ENCODE assay signal across 11 cellular contexts in the genomic region with DNA sequence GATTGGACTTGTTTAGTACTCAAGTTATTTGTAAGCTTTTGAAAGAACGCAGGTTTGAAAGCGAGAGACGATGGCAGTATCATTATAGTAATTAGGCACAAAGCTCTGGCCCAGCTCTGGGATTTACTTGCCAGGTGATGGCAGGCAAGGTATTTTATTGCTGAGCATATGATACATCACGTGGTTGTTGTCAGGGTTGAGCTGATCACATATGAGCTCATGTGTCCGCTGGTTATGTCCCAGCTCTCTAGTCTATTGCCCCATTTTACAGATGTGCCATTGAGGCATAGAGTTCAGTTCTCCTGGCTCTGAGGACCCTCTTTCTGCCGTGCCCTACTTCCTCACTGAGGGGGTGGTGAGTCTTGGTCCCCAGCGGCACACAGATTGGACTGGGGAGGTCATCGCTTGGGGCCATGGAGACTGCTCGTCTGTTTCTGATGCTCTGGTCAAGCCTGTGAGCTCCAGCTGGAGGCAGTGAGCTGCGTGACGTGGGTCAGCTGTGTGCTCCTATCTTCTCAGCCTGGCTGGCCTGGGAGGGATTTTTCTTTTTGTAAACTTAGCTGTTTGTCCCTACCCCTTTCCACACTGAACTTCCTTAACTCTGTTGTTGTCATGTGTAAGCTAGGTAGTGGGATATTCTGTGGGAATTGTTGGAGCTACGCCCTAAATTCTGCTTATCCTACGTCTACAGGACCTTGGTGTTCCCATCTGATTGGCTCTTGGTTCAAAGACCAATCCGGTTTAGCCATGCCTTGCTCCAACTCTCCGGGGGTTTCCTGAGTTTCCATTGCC. TPM values are rescaled to one million over a fixed set of nuclear protein-coding genes. Genes with fewer than 3 reads are reported as not detected.
DNase-seq lines count a peak whose midpoint lies in the region; ATAC-seq and TF ChIP-seq lines count a peak whose summit lies in the region.
"Had no signal": no experiment of that assay in that cellular context is flagged by ENCODE, and none has a peak within 500 bp of the region (broad histone marks: within the 10 kb centered on the region; RNA-seq: fewer than 3 reads in every experiment).

No MANE protein-coding gene starts in this region.

- peaks cover 11% of the 10 kb centered on the region for H3K4me1 ChIP-seq in Panc1 (ENCODE audit: control insufficient read depth, insufficient read depth, low read length)
- peaks cover 0 to 30% (median 21%) of the 10 kb centered on the region in 4 donors for H3K4me1 ChIP-seq in sigmoid colon

- TSS peak; percentile 64 for BruUV-seq in Panc1 (replicated peaks; lab: Mats Ljungman, UMichigan)

- H3K36me3 ChIP-seq in Panc1 (ENCODE audit: control insufficient read depth, insufficient read depth, low read length) = no peaks in the 10 kb centered on the region
- no peaks in the 10 kb centered on the region for H3K36me3 ChIP-seq in sigmoid colon
- H3K36me3 ChIP-seq in H7 (replicated peaks; ENCODE audit: control insufficient read depth, insufficient read depth, low read length) = no peaks in the 10 kb centered on the region

- TF ChIP-seq CTCF in Panc1 (IDR thresholded peaks at IDR 0.05) = no peak
- TF ChIP-seq CTCF in sigmoid colon (IDR thresholded peaks at IDR 0.05) = no peak

- POLR2A ChIA-PET in Panc1 (lab: Charles Lee) = no interaction called here

- H3K9me3 ChIP-seq in Panc1 (ENCODE audit: control insufficient read depth, insufficient read depth, low read depth, low read length) (no peaks in the 10 kb centered on the region), sigmoid colon (no peaks in the 10 kb centered on the region)

- no peak for ATAC-seq in Panc1
- peak; percentile 15 for ATAC-seq in left ventricle myocardium superior
- ATAC-seq in GM19397 (IDR thresholded peaks at IDR 0.05; ENCODE audit: unreplicated experiment) = no peak

- TF ChIP-seq EP300 in sigmoid colon (IDR thresholded peaks at IDR 0.05) = no peak

- no peaks in the 10 kb centered on the region for H3K27me3 ChIP-seq in Panc1 (ENCODE audit: control insufficient read depth, insufficient read depth, low read length)
- H3K27me3 ChIP-seq in sigmoid colon = peaks cover 7 to 12% (median 8%) of the 10 kb centered on the region in 3 donors
- H3K27me3 ChIP-seq in H7 (ENCODE audit: control insufficient read depth, insufficient read depth, low read length) = peaks cover 14% of the 10 kb centered on the region

- in situ Hi-C loops in Panc1 (cut with HindIII; ENCODE audit: low pct_unique_long_range_greater_than_20kb, low sequenced_read_pairs) = no loop called here

- CTCF ChIA-PET in Panc1 (lab: Charles Lee) = no interaction called here

- intact Hi-C loops in Panc1 (cut with micrococcal nuclease; ENCODE audit: unreplicated experiment) (no loop called here), left ventricle myocardium superior (cut with micrococcal nuclease) (no loop called here), sigmoid colon (cut with DNase I) (loop anchor here (5.0 kb wide), 1 partner anchor 145 kb away; no protein-coding TSS in a partner anchor)

- no peak for TF ChIP-seq POLR2A in sigmoid colon (IDR thresholded peaks at IDR 0.05)

- H3K4me3 ChIP-seq in Panc1 (ENCODE audit: low read depth in 2 of 2, low read length in 2 of 2) (peak overlapping the region in 1 of 2 experiments; percentile 66; a peak in 1 of 4 replicates), sigmoid colon (no peak overlapping the region), H7 (ENCODE audit: insufficient read depth, low read depth, low read length) (no peak overlapping the region)

- 45 to 65% methylated on average over 15 of the region's 15 CpGs for WGBS in sigmoid colon, 2 donors

- peak; percentile 33 for DNase-seq in AG20443 (ENCODE audit: low spot score)
- no peak for DNase-seq in Panc1 (ENCODE audit: low read depth, low spot score)
- DNase-seq in left ventricle myocardium superior = peak; percentile 50
- DNase-seq in sigmoid colon = no peak
- DNase-seq in superior temporal gyrus (ENCODE audit: extremely low spot score) = no peak
- DNase-seq in H7 = no peak
- no peak for DNase-seq in cerebellar nuclear complex (lab: John Stamatoyannopoulos, UW)

- H3K27ac ChIP-seq in Panc1 (ENCODE audit: low read length) (peak overlapping the region; percentile 59; the same call in 1 of the 2 replicates), sigmoid colon (peak overlapping the region in 3 of 4 donors; percentile 40 to 77 (median 41))

RNA-seq across cellular contexts. Expression of gene NXNL2, which starts 2.2 kb away (rescaled TPM):
- total RNA-seq in Panc1 (2021; ENCODE audit: unreplicated experiment) (1.4 TPM), left ventricle myocardium superior (not detected), sigmoid colon (under 1 TPM in 1 of 4 donors, not detected in 3; 0.54 TPM)
- 0.98 TPM for polyA plus RNA-seq in Panc1 (2012; ENCODE audit: insufficient read length)
- 1 to 10 TPM in 1 of 3 donors, under 1 TPM in 1, not detected in 1; 0.16 to 1.2 TPM for polyA plus RNA-seq in sigmoid colon
- 1.8 and 4.1 TPM in 2 replicates for total RNA-seq in H7 (2014; rRNA removed; shearing (Covaris generic))
- total RNA-seq: activated CD4-positive, alpha-beta T cell treated with anti-CD3 and anti-CD28 coated beads, Interleukin-2, amount 10 ng/mL, durations not matched to agents 7 days and 5 days; activated T-helper 17 cell treated with anti-CD3 and anti-CD28 coated beads, Interleukin-2, amount 50 U/mL, for 72 hours; CD8-positive, alpha-beta memory T cell had no signal
- polyA plus RNA-seq: CD8-positive, alpha-beta memory T cell had no signal

Comparison
In these comparisons a context has a peak if more than half of its experiments do, and no peak if none do; other contexts are left out.
1. DNase-seq: peak in AG20443 (single experiment) and left ventricle myocardium superior (single experiment); none in Panc1 (single experiment), sigmoid colon (single experiment), superior temporal gyrus (single experiment), H7 (single experiment) and cerebellar nuclear complex (0 of 2).